ENCODE assay signal across 8 cellular contexts in the genomic region with DNA sequence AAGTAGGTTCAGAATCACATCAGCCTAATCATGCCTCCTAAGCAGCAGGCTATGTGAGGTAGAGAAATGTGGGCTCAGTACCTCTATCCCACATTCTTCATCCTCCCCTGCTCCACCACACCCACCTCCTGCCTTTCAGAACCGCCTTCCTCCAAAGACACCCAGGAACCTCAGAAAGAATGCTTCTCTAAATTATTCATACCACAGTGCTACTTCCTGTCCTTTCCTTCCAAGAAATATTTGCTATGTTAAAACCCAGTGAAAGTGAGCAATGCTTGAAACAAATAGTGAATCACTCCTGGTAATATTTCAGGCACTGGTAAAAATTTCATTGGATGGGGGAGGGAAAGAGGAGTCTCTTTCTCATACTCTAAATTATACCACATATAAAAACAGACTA. TPM values are rescaled to one million over a fixed set of nuclear protein-coding genes. Genes with fewer than 3 reads are reported as not detected.
A peak's percentile ranks its signal among the peaks of the same experiment; 100 is the strongest.
DNase-seq lines count a peak whose midpoint lies in the region; ATAC-seq, FAIRE-seq and TF ChIP-seq lines count a peak whose summit lies in the region.

No MANE protein-coding gene starts in this region.

- TF ChIP-seq CTCF in right atrium auricular region (IDR thresholded peaks at IDR 0.05) (no peak), type B pancreatic cell (conservative IDR thresholded peaks at IDR 0.05) (no peak)

- intact Hi-C loops in right cardiac atrium (cut with DNase I), result no loop called here
- intact Hi-C loops in activated T-helper 1 cell treated with anti-CD3 and anti-CD28 coated beads, Interleukin-12 subunit alpha, Interleukin-12 subunit beta, Interleukin-2, Interleukin-4 antibody, amounts not matched to agents 30 ng/mL and 10 ng/mL and 1 ng/mL, durations not matched to agents 14 hours and 24 hours and 36 hours (cut with micrococcal nuclease), result loop anchor here (1.0 to 2.0 kb wide), 3 partner anchors 9 to 24 kb away; a partner anchor contains a TSS

- peak overlapping the region; percentile 11 for H3K4me3 Mint-ChIP-seq in activated T-helper 1 cell treated with anti-CD3 and anti-CD28 coated beads, Interleukin-12 subunit alpha, Interleukin-12 subunit beta, Interleukin-2, Interleukin-4 antibody, amounts not matched to agents 30 ng/mL and 10 ng/mL and 1 ng/mL, durations not matched to agents 14 hours and 24 hours and 36 hours
- peak overlapping the region; percentile 3 for H3K4me3 Mint-ChIP-seq in type B pancreatic cell

- H3K36me3 Mint-ChIP-seq in activated T-helper 1 cell treated with anti-CD3 and anti-CD28 coated beads, Interleukin-12 subunit alpha, Interleukin-12 subunit beta, Interleukin-2, Interleukin-4 antibody, amounts not matched to agents 30 ng/mL and 10 ng/mL and 1 ng/mL, durations not matched to agents 14 hours and 24 hours and 36 hours (ENCODE audit: low read depth), result peaks cover 1% of the 10 kb centered on the region
- H3K36me3 Mint-ChIP-seq in type B pancreatic cell, result no peaks in the 10 kb centered on the region

- no peak for FAIRE-seq in GM19239 (lab: Jason Lieb, UNC)

- DNase-seq in right atrium auricular region (ENCODE audit: low spot score), result no peak
- no peak for DNase-seq in right cardiac atrium
- no peak for DNase-seq in activated T-helper 1 cell treated with anti-CD3 and anti-CD28 coated beads, Interleukin-12 subunit alpha, Interleukin-12 subunit beta, Interleukin-2, Interleukin-4 antibody, amounts not matched to agents 30 ng/mL and 10 ng/mL and 1 ng/mL, durations not matched to agents 14 hours and 24 hours and 36 hours (ENCODE audit: low spot score)
- no peak for DNase-seq in type B pancreatic cell (ENCODE audit: extremely low spot score, unreplicated experiment)
- no peak for DNase-seq in DMS114 treated with DMSO at 0.1 percent for 48 hours (lab: John Stamatoyannopoulos, UW; ENCODE audit: unreplicated experiment)
- DNase-seq in NCI-H82 (lab: John Stamatoyannopoulos, UW), result no peak
- DNase-seq in GM19239 (ENCODE audit: insufficient read length, low spot score), result no peak

- ATAC-seq in right cardiac atrium, result no peak

- WGBS in right cardiac atrium, result 25% methylated on average over 1 of the region's 1 CpG

- H3K27ac ChIP-seq in right atrium auricular region, result peak overlapping the region; percentile 67 to 82
- no peak overlapping the region for H3K27ac ChIP-seq in right cardiac atrium (ENCODE audit: low read length)
- no peak overlapping the region for H3K27ac ChIP-seq in iPS-20b (ENCODE audit: low read length)

- H3K27me3 ChIP-seq in right atrium auricular region, result no peaks in the 10 kb centered on the region
- H3K27me3 ChIP-seq in right cardiac atrium (ENCODE audit: control insufficient read depth, insufficient read depth), result no peaks in the 10 kb centered on the region
- H3K27me3 ChIP-seq in iPS-20b (ENCODE audit: insufficient read depth, low read length), result no peaks in the 10 kb centered on the region

- H3K9me3 ChIP-seq in right atrium auricular region (no peaks in the 10 kb centered on the region), right cardiac atrium (ENCODE audit: control insufficient read depth, low read length) (no peaks in the 10 kb centered on the region), iPS-20b (ENCODE audit: insufficient read depth, low read depth, low read length) (no peaks in the 10 kb centered on the region)

- H3K4me1 ChIP-seq in right atrium auricular region, result peaks cover 0 to 35% of the 10 kb centered on the region in 2 donors
- peaks cover 2% of the 10 kb centered on the region for H3K4me1 ChIP-seq in right cardiac atrium (ENCODE audit: control insufficient read depth, insufficient read depth, low read length)
- H3K4me1 ChIP-seq in iPS-20b (ENCODE audit: insufficient read depth, low read length), result peaks cover 42% of the 10 kb centered on the region

- H3K27me3 Mint-ChIP-seq in activated T-helper 1 cell treated with anti-CD3 and anti-CD28 coated beads, Interleukin-12 subunit alpha, Interleukin-12 subunit beta, Interleukin-2, Interleukin-4 antibody, amounts not matched to agents 30 ng/mL and 10 ng/mL and 1 ng/mL, durations not matched to agents 14 hours and 24 hours and 36 hours (ENCODE audit: insufficient read depth), result no peaks in the 10 kb centered on the region
- H3K27me3 Mint-ChIP-seq in type B pancreatic cell, result peaks cover 4% of the 10 kb centered on the region

- H3K27ac Mint-ChIP-seq in activated T-helper 1 cell treated with anti-CD3 and anti-CD28 coated beads, Interleukin-12 subunit alpha, Interleukin-12 subunit beta, Interleukin-2, Interleukin-4 antibody, amounts not matched to agents 30 ng/mL and 10 ng/mL and 1 ng/mL, durations not matched to agents 14 hours and 24 hours and 36 hours, result peak overlapping the region; percentile 30
- peak overlapping the region; percentile 39 for H3K27ac Mint-ChIP-seq in type B pancreatic cell

- peaks cover 62% of the 10 kb centered on the region for H3K4me1 Mint-ChIP-seq in activated T-helper 1 cell treated with anti-CD3 and anti-CD28 coated beads, Interleukin-12 subunit alpha, Interleukin-12 subunit beta, Interleukin-2, Interleukin-4 antibody, amounts not matched to agents 30 ng/mL and 10 ng/mL and 1 ng/mL, durations not matched to agents 14 hours and 24 hours and 36 hours (ENCODE audit: low read depth)
- peaks cover 21% of the 10 kb centered on the region for H3K4me1 Mint-ChIP-seq in type B pancreatic cell (ENCODE audit: unreplicated experiment)

- H3K36me3 ChIP-seq in right atrium auricular region, result no peaks in the 10 kb centered on the region
- no peaks in the 10 kb centered on the region for H3K36me3 ChIP-seq in iPS-20b (ENCODE audit: insufficient read depth, low read depth, low read length)

- no peak overlapping the region for H3K4me3 ChIP-seq in right atrium auricular region
- no peak overlapping the region for H3K4me3 ChIP-seq in right cardiac atrium (ENCODE audit: low read length)
- H3K4me3 ChIP-seq in iPS-20b (ENCODE audit: low read length), result no peak overlapping the region; the same call in 1 of the 2 replicates

- H3K9ac ChIP-seq in iPS-20b (ENCODE audit: low read depth, low read length), result peak overlapping the region; percentile 14; the same call in 1 of the 2 replicates

- H3K9me3 Mint-ChIP-seq in activated T-helper 1 cell treated with anti-CD3 and anti-CD28 coated beads, Interleukin-12 subunit alpha, Interleukin-12 subunit beta, Interleukin-2, Interleukin-4 antibody, amounts not matched to agents 30 ng/mL and 10 ng/mL and 1 ng/mL, durations not matched to agents 14 hours and 24 hours and 36 hours, result peaks cover 4% of the 10 kb centered on the region
- no peaks in the 10 kb centered on the region for H3K9me3 Mint-ChIP-seq in type B pancreatic cell

RNA-seq across cellular contexts. Expression of a gene that starts 24.0 kb away (rescaled TPM):
- total RNA-seq in right atrium auricular region, result 10 to 100 TPM; 32.5 to 32.9 TPM
- 10 to 100 TPM; 43.4 to 59.3 (median 49.3) TPM for total RNA-seq in right cardiac atrium
- polyA plus RNA-seq in right cardiac atrium, result 6.2 TPM
- total RNA-seq in activated T-helper 1 cell treated with anti-CD3 and anti-CD28 coated beads, Interleukin-12 subunit alpha, Interleukin-12 subunit beta, Interleukin-2, Interleukin-4 antibody, amounts not matched to agents 30 ng/mL and 10 ng/mL and 1 ng/mL, durations not matched to agents 14 hours and 24 hours and 36 hours, result 98.2 and 111 TPM in 2 replicates
- total RNA-seq in type B pancreatic cell (ENCODE audit: low replicate concordance), result 78.5 and 89.6 TPM in 2 replicates

Comparison
In these comparisons a context has a peak if more than half of its experiments do, and no peak if none do; other contexts are left out.
1. H3K27ac ChIP-seq: peak in right atrium auricular region (2 of 2); none in right cardiac atrium (single experiment) and iPS-20b (single experiment).